ENCODE assay signal across 1 cellular context in genomic region chr10:95384011-95384704, GRCh38.
TF ChIP-seq lines count a peak whose summit lies in the region.

No MANE protein-coding gene starts in this region.

TF ChIP-seq in GM12878, 131 proteins besides CTCF, POLR2A, EP300 and RAD21 (continued from another document):
- TF ChIP-seq CHD4 (IDR thresholded peaks at IDR 0.05), result no peak
- no peak for TF ChIP-seq SUPT20H (IDR thresholded peaks at IDR 0.05; ENCODE audit: borderline replicate concordance, control insufficient read depth, low read depth, low read length)
- no peak for TF ChIP-seq HSF1 (IDR thresholded peaks at IDR 0.05; ENCODE audit: low read depth, low read length)
- TF ChIP-seq SKIL (IDR thresholded peaks at IDR 0.05; ENCODE audit: low read depth, poor library complexity, severe bottlenecking), result no peak
- TF ChIP-seq POU2F2 (IDR thresholded peaks at IDR 0.05; ENCODE audit: borderline replicate concordance, low read depth, low read length), result no peak
- no peak; the same call in 1 of the 2 replicates for TF ChIP-seq MTA3 (IDR thresholded peaks at IDR 0.05; ENCODE audit: borderline replicate concordance, low read length)
- no peak for TF ChIP-seq CEBPB (IDR thresholded peaks at IDR 0.05; ENCODE audit: borderline replicate concordance in 1 of 2, low read depth in 2 of 2, low read length in 2 of 2)
- no peak for TF ChIP-seq CBFB (IDR thresholded peaks at IDR 0.05; ENCODE audit: low read depth)
- no peak for TF ChIP-seq STAT3 (IDR thresholded peaks at IDR 0.05; ENCODE audit: low read depth, low read length)
- no peak for TF ChIP-seq ESRRA (IDR thresholded peaks at IDR 0.05; ENCODE audit: low read length)
- no peak for TF ChIP-seq HDGF (IDR thresholded peaks at IDR 0.05)
- TF ChIP-seq LARP7 (IDR thresholded peaks at IDR 0.05), result no peak
- no peak for TF ChIP-seq KAT2A (conservative IDR thresholded peaks at IDR 0.05; ENCODE audit: control insufficient read depth, low read depth, low read length)
- TF ChIP-seq TARDBP (IDR thresholded peaks at IDR 0.05; ENCODE audit: borderline replicate concordance), result no peak
- no peak for TF ChIP-seq ZNF207 (IDR thresholded peaks at IDR 0.05; ENCODE audit: borderline replicate concordance)
- TF ChIP-seq RELB (IDR thresholded peaks at IDR 0.05; ENCODE audit: low read depth), result no peak; the same call in 1 of the 2 replicates
- TF ChIP-seq WRNIP1 (IDR thresholded peaks at IDR 0.05; ENCODE audit: borderline replicate concordance, low read depth, low read length), result no peak
- TF ChIP-seq YBX1 (IDR thresholded peaks at IDR 0.05), result no peak
- TF ChIP-seq BMI1 (IDR thresholded peaks at IDR 0.05; ENCODE audit: borderline replicate concordance), result no peak
- no peak for TF ChIP-seq HCFC1 (IDR thresholded peaks at IDR 0.05; ENCODE audit: low read length)
- TF ChIP-seq NR2C2 (IDR thresholded peaks at IDR 0.05; ENCODE audit: borderline replicate concordance, control insufficient read depth, insufficient read length, low read depth), result no peak
- no peak for TF ChIP-seq SMAD1 (IDR thresholded peaks at IDR 0.05; ENCODE audit: low read depth, partially characterized antibody)
- no peak for TF ChIP-seq E2F4 (IDR thresholded peaks at IDR 0.05; ENCODE audit: low read depth, low read length)
- no peak for TF ChIP-seq PAX8 (IDR thresholded peaks at IDR 0.05)
- peak; percentile 80; the same call in 1 of the 2 replicates for TF ChIP-seq IRF4 (IDR thresholded peaks at IDR 0.05; ENCODE audit: low read depth, low read length)
- peak; percentile 71; the same call in 1 of the 2 replicates for TF ChIP-seq MTA2 (IDR thresholded peaks at IDR 0.05; ENCODE audit: low read depth)
- no peak for TF ChIP-seq ETV6 (conservative IDR thresholded peaks at IDR 0.05 in 1 of 2, IDR thresholded peaks at IDR 0.05 in 1 of 2; ENCODE audit: borderline replicate concordance in 1 of 2, low read depth in 1 of 2)
- peak; percentile 76 for TF ChIP-seq RUNX3 (IDR thresholded peaks at IDR 0.05; ENCODE audit: low read length)
- TF ChIP-seq KLF5 (IDR thresholded peaks at IDR 0.05; ENCODE audit: partially characterized antibody), result no peak
- TF ChIP-seq IKZF1 (conservative IDR thresholded peaks at IDR 0.05), result peak; percentile 65
- no peak for TF ChIP-seq ASH2L (IDR thresholded peaks at IDR 0.05; ENCODE audit: borderline replicate concordance, low read depth)
- no peak for TF ChIP-seq SIN3A (IDR thresholded peaks at IDR 0.05; ENCODE audit: low read depth, low read length)
- TF ChIP-seq NBN (IDR thresholded peaks at IDR 0.05), result no peak
- TF ChIP-seq ZBED1 (IDR thresholded peaks at IDR 0.05; ENCODE audit: borderline replicate concordance), result peak; percentile 50; the same call in 1 of the 2 replicates
- TF ChIP-seq SMARCA5 (IDR thresholded peaks at IDR 0.05), result no peak
- TF ChIP-seq CBX5 (IDR thresholded peaks at IDR 0.05; ENCODE audit: low read depth), result no peak
- TF ChIP-seq ZZZ3 (IDR thresholded peaks at IDR 0.05; ENCODE audit: control insufficient read depth, insufficient read length, low read depth), result no peak
- TF ChIP-seq MAX (IDR thresholded peaks at IDR 0.05; ENCODE audit: low read depth, low read length), result no peak
- no peak for TF ChIP-seq RBBP5 (conservative IDR thresholded peaks at IDR 0.05)
- no peak for TF ChIP-seq SREBF1 (IDR thresholded peaks at IDR 0.05; ENCODE audit: low read length)
- TF ChIP-seq EZH2 (IDR thresholded peaks at IDR 0.05; ENCODE audit: borderline replicate concordance, control insufficient read depth, low read depth, low read length), result no peak
- TF ChIP-seq EGR1 (IDR thresholded peaks at IDR 0.05; ENCODE audit: borderline replicate concordance in 1 of 2, low read depth in 2 of 2, low read length in 2 of 2), result peak in 1 of 2 experiments; percentile 84; a peak in 2 of 3 replicates
- TF ChIP-seq RCOR1 (conservative IDR thresholded peaks at IDR 0.05; ENCODE audit: low read depth, low read length), result no peak
- peak; percentile 62; the same call in 1 of the 2 replicates for TF ChIP-seq FOXM1 (IDR thresholded peaks at IDR 0.05; ENCODE audit: low read depth, low read length)
